Comparison of ENCODE assay signal across 17 cellular contexts in the genomic region with DNA sequence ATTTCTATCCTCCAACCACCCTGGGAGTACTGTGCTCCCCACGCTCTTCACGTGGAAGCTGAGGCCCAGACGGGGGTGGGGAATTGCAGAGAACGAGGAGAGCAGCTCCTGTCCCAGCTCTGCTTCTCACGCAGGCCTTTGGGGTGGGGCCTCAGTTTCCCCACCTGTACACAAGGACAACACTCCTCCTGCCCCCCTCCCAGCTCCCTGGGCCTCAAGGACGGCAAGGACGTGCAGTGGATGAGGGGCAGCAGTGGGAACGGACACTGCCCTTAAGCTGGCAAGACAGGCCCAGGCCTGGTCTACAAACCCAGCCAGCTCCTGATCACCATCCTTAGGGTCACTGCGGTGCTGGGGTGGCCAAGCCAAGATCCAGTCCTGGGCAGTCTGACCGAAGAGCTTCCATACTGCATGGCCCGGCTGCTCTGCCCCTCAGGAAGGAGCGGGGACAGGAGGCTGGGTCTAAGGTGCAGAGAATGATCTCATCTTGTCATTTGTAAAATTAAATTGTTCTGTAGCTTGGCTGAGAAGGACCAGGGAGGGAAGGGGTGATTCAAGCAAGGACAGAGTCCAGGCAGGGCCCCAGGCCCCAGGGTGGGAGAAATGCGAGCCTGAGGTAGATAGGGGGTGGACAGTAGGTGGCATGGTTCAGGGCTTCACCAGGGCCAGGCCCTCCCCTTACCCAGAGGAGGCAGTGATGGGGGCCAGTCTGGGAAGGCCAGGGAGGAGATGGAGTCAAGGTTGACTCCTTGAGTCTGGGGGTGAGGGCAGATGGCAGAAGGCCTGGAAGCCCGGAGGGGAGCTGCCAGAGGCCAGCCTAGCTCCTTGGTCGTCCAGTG. TPM values are rescaled to one million over a fixed set of nuclear protein-coding genes. Genes with fewer than 3 reads are reported as not detected.
DNase-seq lines count a peak whose midpoint lies in the region; ATAC-seq and TF ChIP-seq lines count a peak whose summit lies in the region.
"Had no signal": no experiment of that assay in that cellular context is flagged by ENCODE, and none has a peak within 500 bp of the region (broad histone marks: within the 10 kb centered on the region; RNA-seq: fewer than 3 reads in every experiment).

No MANE protein-coding gene starts in this region.

- ATAC-seq in left cardiac atrium (no peak), heart right ventricle (no peak), lower lobe of right lung (no peak)
- ATAC-seq in activated CD8-positive, alpha-beta T cell treated with anti-CD3 and anti-CD28 coated beads, Interleukin-2, amount 10 ng/mL, durations not matched to agents 7 days and 5 days, result no peak

- 90 to 92% methylated on average over 15 of the region's 15 CpGs for WGBS in heart right ventricle, 2 donors

- peaks cover 12% of the 10 kb centered on the region for H3K4me1 Mint-ChIP-seq in activated CD8-positive, alpha-beta T cell treated with anti-CD3 and anti-CD28 coated beads, Interleukin-2, amount 10 ng/mL, durations not matched to agents 7 days and 5 days (ENCODE audit: low read depth)
- peaks cover 14% of the 10 kb centered on the region for H3K4me1 Mint-ChIP-seq in type B pancreatic cell (ENCODE audit: unreplicated experiment)

- peak overlapping the region; percentile 61 for H3K4me3 Mint-ChIP-seq in activated CD8-positive, alpha-beta T cell treated with anti-CD3 and anti-CD28 coated beads, Interleukin-2, amount 10 ng/mL, durations not matched to agents 7 days and 5 days
- H3K4me3 Mint-ChIP-seq in type B pancreatic cell, result peak overlapping the region; percentile 84

- H3K4me3 ChIP-seq in heart right ventricle, result no peak overlapping the region
- H3K4me3 ChIP-seq in lower lobe of right lung, result no peak overlapping the region

- H3K27me3 Mint-ChIP-seq in activated CD8-positive, alpha-beta T cell treated with anti-CD3 and anti-CD28 coated beads, Interleukin-2, amount 10 ng/mL, durations not matched to agents 7 days and 5 days (ENCODE audit: low read depth), result peaks cover 11% of the 10 kb centered on the region
- peaks cover 9% of the 10 kb centered on the region for H3K27me3 Mint-ChIP-seq in type B pancreatic cell

- H3K9me3 Mint-ChIP-seq in activated CD8-positive, alpha-beta T cell treated with anti-CD3 and anti-CD28 coated beads, Interleukin-2, amount 10 ng/mL, durations not matched to agents 7 days and 5 days (ENCODE audit: insufficient read depth), result no peaks in the 10 kb centered on the region
- H3K9me3 Mint-ChIP-seq in type B pancreatic cell, result no peaks in the 10 kb centered on the region

- peak overlapping the region; percentile 80 for H3K27ac Mint-ChIP-seq in activated CD8-positive, alpha-beta T cell treated with anti-CD3 and anti-CD28 coated beads, Interleukin-2, amount 10 ng/mL, durations not matched to agents 7 days and 5 days
- peak overlapping the region; percentile 85 for H3K27ac Mint-ChIP-seq in type B pancreatic cell

- peaks cover 0 to under 1% (median 0%) of the 10 kb centered on the region in 7 donors for H3K27me3 ChIP-seq in heart right ventricle
- no peaks in the 10 kb centered on the region for H3K27me3 ChIP-seq in lower lobe of right lung (ENCODE audit: low read depth)
- H3K27me3 ChIP-seq: adrenal gland, gastrocnemius medialis, ovary had no signal

- H3K27ac ChIP-seq in heart right ventricle (no peak overlapping the region), lower lobe of right lung (peak overlapping the region; percentile 86)
- H3K27ac ChIP-seq: KMS-11, ovary, SJCRH30 had no signal

- TF ChIP-seq CTCF in heart right ventricle (IDR thresholded peaks at IDR 0.05) (no peak), lower lobe of right lung (IDR thresholded peaks at IDR 0.05) (no peak), type B pancreatic cell (conservative IDR thresholded peaks at IDR 0.05) (no peak)

- intact Hi-C loops in left cardiac atrium (cut with DNase I), result loop anchor here in 1 of 2 donors (5.0 kb wide), 1 partner anchor 38 kb away; the partner anchor contains the start of gene CDCA4
- intact Hi-C loops in heart right ventricle (cut with DNase I), result loop anchor here in 1 of 10 donors (5.0 kb wide), 1 partner anchor 38 kb away; the partner anchor contains the start of gene CDCA4
- intact Hi-C loops in lower lobe of right lung (cut with DNase I), result no loop called here

- POLR2A ChIA-PET in activated CD8-positive, alpha-beta T cell treated with anti-CD3 and anti-CD28 coated beads, Interleukin-2, amount 10 ng/mL, durations not matched to agents 7 days and 5 days (lab: Charles Lee), result interaction anchor here (0.9 to 1.9 kb wide), 3 partner anchors 34 to 81 kb away, joined by 4 to 6 read pairs (median 4); partner anchors contain the start of genes CDCA4 and GPR132

- DNase-seq in left cardiac atrium (peak; percentile 16), heart right ventricle (no peak), lower lobe of right lung (peak; percentile 42), type B pancreatic cell (ENCODE audit: extremely low spot score, unreplicated experiment) (no peak), COR-L47 (lab: John Stamatoyannopoulos, UW) (no peak), NCI-H146 (lab: John Stamatoyannopoulos, UW) (no peak)
- no peak for DNase-seq in activated CD8-positive, alpha-beta T cell treated with anti-CD3 and anti-CD28 coated beads, Interleukin-2, amount 10 ng/mL, durations not matched to agents 7 days and 5 days
- no peak for DNase-seq in stimulated activated CD4-positive, alpha-beta T cell treated with anti-CD3 and anti-CD28 coated beads, Interleukin-4, amount 100 ng/mL, for 1 hour
- DNase-seq: activated CD4-positive, CD25-positive, alpha-beta regulatory T cell; adrenal gland; gastrocnemius medialis; NCI-H187; NCI-H774; SJCRH30; stimulated activated naive CD4-positive, alpha-beta T cell had no signal

- no peaks in the 10 kb centered on the region for H3K9me3 ChIP-seq in heart right ventricle
- H3K9me3 ChIP-seq in lower lobe of right lung, result no peaks in the 10 kb centered on the region
- H3K9me3 ChIP-seq: adrenal gland, gastrocnemius medialis, ovary, SJCRH30 had no signal

- peaks cover 0 to under 1% (median 0%) of the 10 kb centered on the region in 9 donors for H3K36me3 ChIP-seq in heart right ventricle
- no peaks in the 10 kb centered on the region for H3K36me3 ChIP-seq in lower lobe of right lung
- H3K36me3 ChIP-seq: adrenal gland, gastrocnemius medialis, ovary, SJCRH30 had no signal

- H3K4me1 ChIP-seq in heart right ventricle (peaks cover 0 to 31% (median 13%) of the 10 kb centered on the region in 9 donors), lower lobe of right lung (peaks cover 20% of the 10 kb centered on the region)

- CTCF ChIA-PET in activated CD8-positive, alpha-beta T cell treated with anti-CD3 and anti-CD28 coated beads, Interleukin-2, amount 10 ng/mL, durations not matched to agents 7 days and 5 days (lab: Charles Lee), result interaction anchor here (1.7 to 3.5 kb wide), 4 partner anchors 9 to 103 kb away, joined by 4 to 25 read pairs (median 8); no protein-coding TSS in a partner anchor

- no peaks in the 10 kb centered on the region for H3K36me3 Mint-ChIP-seq in activated CD8-positive, alpha-beta T cell treated with anti-CD3 and anti-CD28 coated beads, Interleukin-2, amount 10 ng/mL, durations not matched to agents 7 days and 5 days (ENCODE audit: low read depth)
- H3K36me3 Mint-ChIP-seq in type B pancreatic cell, result no peaks in the 10 kb centered on the region

RNA-seq across cellular contexts. Expression of gene CLBA1, which starts 1.3 kb away (rescaled TPM):
- total RNA-seq in left cardiac atrium (1 to 10 TPM; 1.9 TPM), heart right ventricle (1 to 10 TPM; 1.2 to 3.1 (median 2.4) TPM), lower lobe of right lung (10.5 TPM), type B pancreatic cell (ENCODE audit: low replicate concordance) (16.2 and 18.8 TPM in 2 replicates)
- polyA plus RNA-seq in heart right ventricle, result 1 to 10 TPM; 2.9 to 3.5 TPM
- under 1 TPM; 0.55 to 0.95 TPM for total RNA-seq in activated CD8-positive, alpha-beta T cell treated with anti-CD3 and anti-CD28 coated beads, Interleukin-2, amount 10 ng/mL, durations not matched to agents 7 days and 5 days

RNA-seq across cellular contexts. Expression of gene AHNAK2, which starts 6.1 kb away (rescaled TPM):
- total RNA-seq in left cardiac atrium (1 to 10 TPM; 7.1 to 9.7 TPM), heart right ventricle (10 to 100 TPM in 1 of 10 donors, 1 to 10 TPM in 9; 1.1 to 29.5 (median 2.6) TPM), lower lobe of right lung (10.8 TPM), type B pancreatic cell (ENCODE audit: low replicate concordance) (1.1 and 2.0 TPM in 2 replicates)
- polyA plus RNA-seq in heart right ventricle, result 1 to 10 TPM; 3.5 to 4.0 TPM
- not detected for total RNA-seq in activated CD8-positive, alpha-beta T cell treated with anti-CD3 and anti-CD28 coated beads, Interleukin-2, amount 10 ng/mL, durations not matched to agents 7 days and 5 days

RNA-seq across cellular contexts. Expression of gene CDCA4, which starts 36.6 kb away (rescaled TPM):
- total RNA-seq in left cardiac atrium, result 1 to 10 TPM; 3.2 to 3.3 TPM
- total RNA-seq in heart right ventricle, result 1 to 10 TPM; 1.5 to 6.4 (median 2.0) TPM
- polyA plus RNA-seq in heart right ventricle, result 1 to 10 TPM; 2.7 to 3.2 TPM
- total RNA-seq in activated CD8-positive, alpha-beta T cell treated with anti-CD3 and anti-CD28 coated beads, Interleukin-2, amount 10 ng/mL, durations not matched to agents 7 days and 5 days, result 10 to 100 TPM; 59.9 to 62.3 TPM
- total RNA-seq in lower lobe of right lung, result 6.9 TPM
- 21.2 and 29.7 TPM in 2 replicates for total RNA-seq in type B pancreatic cell (ENCODE audit: low replicate concordance)

RNA-seq across cellular contexts. Expression of gene PLD4, which starts 59.6 kb away (rescaled TPM):
- total RNA-seq in left cardiac atrium, result under 1 TPM; 0.13 to 0.24 TPM
- under 1 TPM in 9 of 10 donors, not detected in 1; 0.23 to 0.91 (median 0.50) TPM for total RNA-seq in heart right ventricle
- under 1 TPM; 0.07 to 0.13 TPM for polyA plus RNA-seq in heart right ventricle
- total RNA-seq in activated CD8-positive, alpha-beta T cell treated with anti-CD3 and anti-CD28 coated beads, Interleukin-2, amount 10 ng/mL, durations not matched to agents 7 days and 5 days, result not detected
- total RNA-seq in lower lobe of right lung, result 1.2 TPM
- 0.17 TPM in 2 replicates for total RNA-seq in type B pancreatic cell (ENCODE audit: low replicate concordance)
- total RNA-seq: gastrocnemius medialis, SJCRH30 had no signal

Comparison
In these comparisons a context has a peak if more than half of its experiments do, and no peak if none do; other contexts are left out.
1. DNase-seq: peak in left cardiac atrium (single experiment) and lower lobe of right lung (single experiment); none in heart right ventricle (0 of 2), activated CD8-positive, alpha-beta T cell treated with anti-CD3 and anti-CD28 coated beads, Interleukin-2, amount 10 ng/mL, durations not matched to agents 7 days and 5 days (single experiment), type B pancreatic cell (single experiment), COR-L47 (single experiment), stimulated activated CD4-positive, alpha-beta T cell treated with anti-CD3 and anti-CD28 coated beads, Interleukin-4, amount 100 ng/mL, for 1 hour (single experiment) and NCI-H146 (single experiment).